ENCODE assay signal across 20 cellular contexts in the genomic region with DNA sequence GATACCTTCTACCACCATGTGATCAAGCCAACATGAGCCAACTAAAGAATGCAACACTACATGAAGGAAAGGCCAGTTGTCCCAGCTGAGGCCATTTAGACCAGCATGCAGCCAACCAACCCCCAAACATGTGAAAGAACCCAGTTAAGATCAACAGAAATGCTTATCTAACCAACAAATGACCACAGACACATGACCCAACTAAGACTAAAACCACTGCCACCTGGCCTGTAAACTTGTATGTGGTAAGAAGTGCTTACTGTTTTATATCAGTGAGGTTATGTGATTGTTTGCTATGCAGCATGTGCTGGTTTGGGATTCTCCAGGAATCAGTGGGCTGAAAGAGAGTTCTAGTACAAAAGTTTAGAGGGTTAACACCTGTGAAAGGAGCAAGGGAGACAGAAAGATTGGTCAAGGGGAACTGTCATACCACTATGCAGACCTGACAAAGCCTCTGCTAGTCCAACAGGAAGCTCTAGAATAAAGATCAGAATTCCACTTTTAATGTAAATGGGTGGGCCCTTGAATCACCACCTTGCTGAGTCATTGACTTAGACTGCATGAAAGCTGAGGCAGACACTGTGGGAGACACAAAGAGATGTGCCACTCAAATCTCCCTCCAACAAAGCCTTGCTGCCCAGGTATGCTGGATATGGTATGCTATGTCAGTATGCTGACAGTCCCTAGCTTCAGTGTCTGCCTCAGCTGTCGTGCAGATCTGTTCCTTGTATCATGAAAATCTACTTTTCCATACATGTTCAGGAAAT. TPM values are rescaled to one million over a fixed set of nuclear protein-coding genes. Genes with fewer than 3 reads are reported as not detected.
A peak's percentile ranks its signal among the peaks of the same experiment; 100 is the strongest.
DNase-seq lines count a peak whose midpoint lies in the region; ATAC-seq and TF ChIP-seq lines count a peak whose summit lies in the region.
"Had no signal": no experiment of that assay in that cellular context is flagged by ENCODE, and none has a peak within 500 bp of the region (broad histone marks: within the 10 kb centered on the region; RNA-seq: fewer than 3 reads in every experiment).

No MANE protein-coding gene starts in this region.

- H3K27me3 ChIP-seq in SK-N-SH (ENCODE audit: insufficient read depth) (no peaks in the 10 kb centered on the region), smooth muscle cell (ENCODE audit: low read depth) (no peaks in the 10 kb centered on the region)
- H3K27me3 ChIP-seq: pancreas had no signal

- no peak for TF ChIP-seq EP300 in SK-N-SH (IDR thresholded peaks at IDR 0.05; ENCODE audit: borderline replicate concordance in 1 of 2, low read depth in 1 of 2, low read length in 1 of 2)

- H3K4me1 ChIP-seq in HEK293 (ENCODE audit: control insufficient read depth, insufficient read depth, low read length): no peaks in the 10 kb centered on the region
- H3K4me1 ChIP-seq in SK-N-SH (ENCODE audit: control insufficient read depth in 1 of 2, insufficient read depth in 2 of 2, low read depth in 1 of 2, low read length in 1 of 2): peaks cover 0 to 4% of the 10 kb centered on the region in 2 experiments; a peak in 1 of 4 replicates
- no peaks in the 10 kb centered on the region for H3K4me1 ChIP-seq in smooth muscle cell (ENCODE audit: low read depth)

- H4K20me1 ChIP-seq in SK-N-SH (ENCODE audit: insufficient read depth): no peaks in the 10 kb centered on the region
- no peaks in the 10 kb centered on the region for H4K20me1 ChIP-seq in smooth muscle cell (ENCODE audit: low read depth)

- POLR2A ChIA-PET in HEK293 (lab: Yijun Ruan, JAX): no interaction called here
- POLR2A ChIA-PET in SK-N-SH (lab: Yijun Ruan, JAX): no interaction called here
- POLR2A ChIA-PET in naive thymus-derived CD8-positive, alpha-beta T cell (lab: Charles Lee): interaction anchor here (0.6 kb wide), 1 partner anchor 120 kb away, joined by 6 read pairs; no protein-coding TSS in a partner anchor

- peak overlapping the region; percentile 30; the same call in 1 of the 2 replicates for H2AFZ ChIP-seq in SK-N-SH (ENCODE audit: low read depth)
- no peak overlapping the region for H2AFZ ChIP-seq in smooth muscle cell (ENCODE audit: low read depth)

- H3K79me2 ChIP-seq in SK-N-SH (ENCODE audit: insufficient read depth) (no peaks in the 10 kb centered on the region), smooth muscle cell (ENCODE audit: low read depth) (no peaks in the 10 kb centered on the region)

- H3K4me2 ChIP-seq in SK-N-SH: no peak overlapping the region
- no peak overlapping the region for H3K4me2 ChIP-seq in smooth muscle cell

- no peak for TF ChIP-seq CTCF in HEK293 (tag by site-specific recombination; IDR thresholded peaks at IDR 0.05)
- no peak for TF ChIP-seq CTCF in SK-N-SH (IDR thresholded peaks at IDR 0.05)
- no peak for TF ChIP-seq CTCF in smooth muscle cell (IDR thresholded peaks at IDR 0.05; ENCODE audit: borderline replicate concordance, insufficient read depth, poor library complexity, severe bottlenecking)

- H3K36me3 ChIP-seq in HEK293 (ENCODE audit: control insufficient read depth in 2 of 2, insufficient read depth in 1 of 2, low read length in 2 of 2) (no peaks in the 10 kb centered on the region), SK-N-SH (replicated peaks in 1 of 2; ENCODE audit: control insufficient read depth in 1 of 2, insufficient read depth in 2 of 2, low read length in 1 of 2) (no peaks in the 10 kb centered on the region), smooth muscle cell (ENCODE audit: low read depth) (no peaks in the 10 kb centered on the region)
- H3K36me3 ChIP-seq: pancreas had no signal

- peaks cover 0 to 9% (median 4%) of the 10 kb centered on the region in 9 donors for H3K9me3 Mint-ChIP-seq in naive thymus-derived CD8-positive, alpha-beta T cell

- peaks cover 20 to 32% (median 23%) of the 10 kb centered on the region in 5 donors for H3K27me3 Mint-ChIP-seq in naive thymus-derived CD8-positive, alpha-beta T cell

- no peaks in the 10 kb centered on the region for H3K4me1 Mint-ChIP-seq in naive thymus-derived CD8-positive, alpha-beta T cell
- H3K4me1 Mint-ChIP-seq: CD4-positive, CD25-positive, alpha-beta regulatory T cell had no signal

- H3K36me3 Mint-ChIP-seq in naive thymus-derived CD8-positive, alpha-beta T cell: peaks cover 0 to 3% (median 0%) of the 10 kb centered on the region in 3 donors
- H3K36me3 Mint-ChIP-seq: CD4-positive, CD25-positive, alpha-beta regulatory T cell had no signal

- 83% methylated on average over 1 of the region's 1 CpG for WGBS in SK-N-SH (ENCODE audit: low lambda C conversion rate)
- WGBS in smooth muscle cell (ENCODE audit: low lambda C conversion rate): 81% methylated on average over 1 of the region's 1 CpG

- H3K4me3 ChIP-seq in HEK293 (ENCODE audit: low read depth, low read length) (no peak overlapping the region), SK-N-SH (ENCODE audit: low read depth in 2 of 2, low read length in 1 of 2) (no peak overlapping the region), smooth muscle cell (no peak overlapping the region)
- H3K4me3 ChIP-seq: pancreas had no signal

- H3K27ac Mint-ChIP-seq in naive thymus-derived CD8-positive, alpha-beta T cell: no peak overlapping the region
- H3K27ac Mint-ChIP-seq: CD4-positive, CD25-positive, alpha-beta regulatory T cell; stimulated activated naive CD8-positive, alpha-beta T cell treated with anti-CD3 and anti-CD28 coated beads, Interleukin-15, Interleukin-2, amounts not matched to agents 100 ng/mL and 50 ng/mL, for 24 hours had no signal

- no peak for TF ChIP-seq RAD21 in SK-N-SH (IDR thresholded peaks at IDR 0.05; ENCODE audit: low read length)

- no peak overlapping the region for H3K9ac ChIP-seq in SK-N-SH
- no peak overlapping the region for H3K9ac ChIP-seq in smooth muscle cell (ENCODE audit: low read depth)

- H3K4me3 Mint-ChIP-seq in naive thymus-derived CD8-positive, alpha-beta T cell: no peak overlapping the region
- H3K4me3 Mint-ChIP-seq: CD4-positive, CD25-positive, alpha-beta regulatory T cell; stimulated activated naive CD8-positive, alpha-beta T cell treated with anti-CD3 and anti-CD28 coated beads, Interleukin-15, Interleukin-2, amounts not matched to agents 100 ng/mL and 50 ng/mL, for 24 hours had no signal

- H3F3A ChIP-seq in SK-N-SH (replicated peaks; ENCODE audit: insufficient read depth) (peaks cover 12% of the 10 kb centered on the region), smooth muscle cell (ENCODE audit: low read depth) (no peaks in the 10 kb centered on the region)

- no peak for ATAC-seq in GM21528 (IDR thresholded peaks at IDR 0.05; ENCODE audit: low FRiP score, unreplicated experiment)
- no peak for ATAC-seq in naive thymus-derived CD8-positive, alpha-beta T cell
- ATAC-seq: pancreas had no signal

- H3K9me2 ChIP-seq in SK-N-SH: no peaks in the 10 kb centered on the region

- CTCF ChIA-PET in HEK293 (lab: Yijun Ruan, JAX): no interaction called here
- CTCF ChIA-PET in SK-N-SH (lab: Yijun Ruan, JAX): interaction anchor here (1.1 kb wide), 1 partner anchor 333 kb away, joined by 4 read pairs; no protein-coding TSS in a partner anchor

- no peaks in the 10 kb centered on the region for H3K9me3 ChIP-seq in HEK293 (ENCODE audit: control insufficient read depth, insufficient read depth, low read depth, low read length)
- no peaks in the 10 kb centered on the region for H3K9me3 ChIP-seq in SK-N-SH
- no peaks in the 10 kb centered on the region for H3K9me3 ChIP-seq in smooth muscle cell (replicated peaks; ENCODE audit: low read depth)
- H3K9me3 ChIP-seq: pancreas had no signal

- no peak for DNase-seq in SK-N-SH
- peak; percentile 35 for DNase-seq in fibroblast of peridontal ligament (ENCODE audit: extremely low read depth)
- DNase-seq in smooth muscle cell (lab: John Stamatoyannopoulos, UW; ENCODE audit: unreplicated experiment): no peak
- no peak for DNase-seq in NCI-H128 (lab: John Stamatoyannopoulos, UW; ENCODE audit: unreplicated experiment)
- no peak for DNase-seq in naive thymus-derived CD8-positive, alpha-beta T cell
- no peak for DNase-seq in NCI-H1694 (lab: John Stamatoyannopoulos, UW)
- DNase-seq: activated CD8-positive, alpha-beta memory T cell treated with anti-CD3 and anti-CD28 coated beads, Interleukin-2, amount 50 U/mL, for 48 hours; activated naive CD4-positive, alpha-beta T cell; CD4-positive, CD25-positive, alpha-beta regulatory T cell; effector memory CD4-positive, alpha-beta T cell; Kasumi-1; kidney; NCI-H187 treated with DMSO at 0.1 percent for 48 hours; NCI-H69; pancreas; SHP77 had no signal

- H3K27ac ChIP-seq in HEK293 (ENCODE audit: extremely low read depth, low read depth, low read length) (no peak overlapping the region), SK-N-SH (ENCODE audit: low read depth in 2 of 2, low read length in 1 of 2) (no peak overlapping the region), smooth muscle cell (ENCODE audit: low read depth) (peak overlapping the region; percentile 46)
- H3K27ac ChIP-seq: pancreas had no signal

TF ChIP-seq in HEK293, 187 proteins besides CTCF, POLR2A, EP300 and RAD21:
- 0 out of 2 replicates have a peak, but pooled peaks have one; percentile 32 for TF ChIP-seq ZNF677 (tag by site-specific recombination; IDR thresholded peaks at IDR 0.05)
- TF ChIP-seq HOXC10 (CRISPR knock-in tag; IDR thresholded peaks at IDR 0.05): no peak

TF ChIP-seq in SK-N-SH, 30 proteins besides CTCF, POLR2A, EP300 and RAD21 (continues in another document):
- TF ChIP-seq FOXJ3 (CRISPR knock-in tag; IDR thresholded peaks at IDR 0.05) (no peak), GABPA (IDR thresholded peaks at IDR 0.05; ENCODE audit: low read depth) (no peak), ELF1 (IDR thresholded peaks at IDR 0.05) (no peak), EZH2phosphoT487 (IDR thresholded peaks at IDR 0.05; ENCODE audit: borderline replicate concordance, low read depth) (no peak)
- TF ChIP-seq, protein P1, sequence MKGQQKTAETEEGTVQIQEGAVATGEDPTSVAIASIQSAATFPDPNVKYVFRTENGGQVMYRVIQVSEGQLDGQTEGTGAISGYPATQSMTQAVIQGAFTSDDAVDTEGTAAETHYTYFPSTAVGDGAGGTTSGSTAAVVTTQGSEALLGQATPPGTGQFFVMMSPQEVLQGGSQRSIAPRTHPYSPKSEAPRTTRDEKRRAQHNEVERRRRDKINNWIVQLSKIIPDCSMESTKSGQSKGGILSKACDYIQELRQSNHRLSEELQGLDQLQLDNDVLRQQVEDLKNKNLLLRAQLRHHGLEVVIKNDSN (IDR thresholded peaks at IDR 0.05; ENCODE audit: borderline replicate concordance, low read depth): no peak

RNA-seq across cellular contexts. Expression of gene SH3D19, which starts 6.1 kb away (rescaled TPM):
- polyA plus RNA-seq in SK-N-SH (2012; rRNA removed): 7.1 and 9.6 TPM in 2 replicates
- 9.2 and 10.8 TPM in 2 replicates for polyA plus RNA-seq in SK-N-SH (2012; cell fraction: cytosol; rRNA removed)
- polyA plus RNA-seq in SK-N-SH (2012; cell fraction: nucleus; rRNA removed): 9.2 and 15.4 TPM in 2 replicates
- 18.9 and 20.3 TPM in 2 replicates for total RNA-seq in smooth muscle cell
- 7.9 and 10.9 TPM in 2 replicates for polyA plus RNA-seq in smooth muscle cell
- total RNA-seq in naive thymus-derived CD8-positive, alpha-beta T cell: under 1 TPM in 1 of 2 experiments, not detected in 1; 0.42 TPM
- under 1 TPM; 0.56 to 0.62 (median 0.60) TPM for polyA plus RNA-seq in naive thymus-derived CD8-positive, alpha-beta T cell
- total RNA-seq: CD4-positive, CD25-positive, alpha-beta regulatory T cell; T-helper 2 cell treated with Interferon-gamma antibody and Interleukin-4, amounts not matched to agents 100 ng/mL and 5 ng/mL, for 36 hours had no signal

RNA-seq across cellular contexts. Expression of gene PRSS48, which starts 54.5 kb away (rescaled TPM):
- polyA plus RNA-seq in SK-N-SH (2012; rRNA removed): not detected in 2 replicates
- not detected in 2 replicates for polyA plus RNA-seq in SK-N-SH (2012; cell fraction: cytosol; rRNA removed)
- not detected in 2 replicates for polyA plus RNA-seq in SK-N-SH (2012; cell fraction: nucleus; rRNA removed)
- total RNA-seq in smooth muscle cell: not detected in 2 replicates
- polyA plus RNA-seq in smooth muscle cell: not detected in 2 replicates
- not detected for total RNA-seq in naive thymus-derived CD8-positive, alpha-beta T cell
- not detected for polyA plus RNA-seq in naive thymus-derived CD8-positive, alpha-beta T cell
- total RNA-seq: CD4-positive, CD25-positive, alpha-beta regulatory T cell; kidney; pancreas; T-helper 2 cell treated with Interferon-gamma antibody and Interleukin-4, amounts not matched to agents 100 ng/mL and 5 ng/mL, for 36 hours had no signal
- polyA plus RNA-seq: CD4-positive, CD25-positive, alpha-beta regulatory T cell; pancreas had no signal
